ENCODE assay signal across 8 cellular contexts in the genomic region with DNA sequence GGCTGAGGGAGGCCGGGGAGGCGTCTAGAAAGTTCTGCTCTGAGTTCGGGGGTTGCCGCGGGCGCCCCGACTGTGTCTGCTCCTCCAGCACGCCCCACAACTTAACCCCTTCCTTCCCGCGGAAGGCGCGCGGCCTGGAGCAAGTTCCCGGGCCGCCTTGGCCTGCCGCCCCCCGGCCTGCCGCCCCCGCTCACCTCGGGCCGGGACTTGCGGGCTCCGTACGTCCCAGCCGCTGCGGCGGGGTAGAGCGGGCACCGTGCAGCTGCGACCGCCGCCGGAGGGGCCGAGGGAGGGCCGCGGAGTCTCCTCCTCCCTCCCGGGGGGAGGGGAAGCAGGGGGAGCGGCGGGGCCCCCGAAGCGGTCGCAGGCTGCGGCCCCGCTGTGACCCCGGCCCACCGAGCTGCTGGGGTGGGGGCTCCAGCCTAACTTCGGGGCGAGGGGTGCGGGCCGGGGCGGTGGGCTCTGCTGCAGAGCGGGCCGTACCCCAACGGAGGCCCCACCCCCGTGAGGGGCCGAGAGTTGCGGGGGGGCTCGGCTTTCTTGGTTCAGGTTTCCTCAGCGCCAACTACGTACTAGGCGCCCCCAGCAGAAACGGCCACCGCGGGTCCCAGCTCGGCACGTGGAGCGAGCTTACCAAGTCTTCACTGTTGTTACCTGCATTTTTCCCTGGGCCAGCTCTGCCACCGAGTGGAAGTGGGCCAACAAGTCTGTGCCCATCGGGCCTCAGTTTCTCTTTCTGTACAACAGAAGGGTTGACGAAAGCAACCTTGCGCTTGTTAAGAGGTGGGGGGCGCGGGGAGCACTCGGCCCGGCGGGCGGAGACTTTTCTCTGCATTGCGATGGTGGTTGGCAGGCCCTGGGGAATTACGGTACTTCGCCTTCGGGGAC. TPM values are rescaled to one million over a fixed set of nuclear protein-coding genes. Genes with fewer than 3 reads are reported as not detected.
A peak's percentile ranks its signal among the peaks of the same experiment; 100 is the strongest.
DNase-seq lines count a peak whose midpoint lies in the region; ATAC-seq and TF ChIP-seq lines count a peak whose summit lies in the region.

CCDC102A (minus strand) TSS at position 266 of the 888 bp plus-strand sequence. CDS start 7,394 bp downstream, outside the sequence.

- CTCF ChIA-PET in CD8-positive, alpha-beta memory T cell (lab: Charles Lee), result interaction anchor here (0.7 to 2.3 kb wide), 13 partner anchors 9 to 117 kb away, joined by 3 to 12 read pairs (median 4); partner anchors contain the start of genes DOK4 and POLR2C

- no peak for TF ChIP-seq CTCF in VCaP (conservative IDR thresholded peaks at IDR 0.05)

- peak within 1 kb of the TSS; percentile 50 for H2BK120ac ChIP-seq in mesendoderm (ENCODE audit: low read depth, low read length)

- peak within 1 kb of the TSS; percentile 71 for H3K4me3 ChIP-seq in CD8-positive, alpha-beta memory T cell (ENCODE audit: low read length)
- peak within 1 kb of the TSS; percentile 73 for H3K4me3 ChIP-seq in ectodermal cell (ENCODE audit: insufficient read depth, low read depth, low read length)
- H3K4me3 ChIP-seq in mesendoderm (ENCODE audit: low read length), result peak within 1 kb of the TSS; percentile 53
- H3K4me3 ChIP-seq in stomach smooth muscle (ENCODE audit: low read length in 2 of 2), result peak within 1 kb of the TSS; percentile 92 to 95

- DNase-seq in CD8-positive, alpha-beta memory T cell, result peak; percentile 49 to 87 (median 52)
- DNase-seq in mesendoderm (peak; percentile 46), NCI-H187 (lab: John Stamatoyannopoulos, UW) (no peak)

- peaks cover 75% of the 10 kb centered on the region for H3K4me1 ChIP-seq in CD8-positive, alpha-beta memory T cell (ENCODE audit: insufficient read depth, low read length)
- H3K4me1 ChIP-seq in ectodermal cell (ENCODE audit: control insufficient read depth, insufficient read depth, low read length) (peaks cover 30% of the 10 kb centered on the region), mesendoderm (ENCODE audit: control insufficient read depth, low read depth, low read length) (peaks cover 5% of the 10 kb centered on the region), stomach smooth muscle (ENCODE audit: control insufficient read depth, insufficient read depth, low read length) (peaks cover 40% of the 10 kb centered on the region)

- peak within 1 kb of the TSS; percentile 92 for H3K56ac ChIP-seq in mesendoderm (ENCODE audit: low read length)

- no peak within 1 kb of the TSS for H2BK5ac ChIP-seq in mesendoderm (ENCODE audit: low read length)

- peak within 1 kb of the TSS; percentile 98 for H3K18ac ChIP-seq in mesendoderm (ENCODE audit: low read length)

- peaks cover 58 to 83% (median 62%) of the 10 kb centered on the region in 3 donors for H3K4me1 Mint-ChIP-seq in CD8-positive, alpha-beta memory T cell

- H3K4ac ChIP-seq in mesendoderm (ENCODE audit: low read depth, low read length), result peak within 1 kb of the TSS; percentile 83

- peaks cover 0 to 3% (median 0%) of the 10 kb centered on the region in 3 donors for H3K36me3 Mint-ChIP-seq in CD8-positive, alpha-beta memory T cell

- H4K8ac ChIP-seq in mesendoderm (ENCODE audit: low read depth, low read length), result peak within 1 kb of the TSS; percentile 76

- H3K36me3 ChIP-seq in CD8-positive, alpha-beta memory T cell (ENCODE audit: insufficient read depth, low read length), result no peaks in the 10 kb centered on the region
- no peaks in the 10 kb centered on the region for H3K36me3 ChIP-seq in ectodermal cell (ENCODE audit: control insufficient read depth, insufficient read depth, low read length)
- H3K36me3 ChIP-seq in mesendoderm (ENCODE audit: control insufficient read depth, insufficient read depth, low read length), result no peaks in the 10 kb centered on the region
- no peaks in the 10 kb centered on the region for H3K36me3 ChIP-seq in stomach smooth muscle (ENCODE audit: control insufficient read depth in 2 of 2, insufficient read depth in 2 of 2, low read length in 2 of 2)

- H3K9ac ChIP-seq in mesendoderm (ENCODE audit: low read length) (peak within 1 kb of the TSS; percentile 92), stomach smooth muscle (ENCODE audit: low read length in 2 of 2) (peak within 1 kb of the TSS; percentile 79 to 90)

- H4K5ac ChIP-seq in mesendoderm (ENCODE audit: low read length), result no peak within 1 kb of the TSS

- H3K23ac ChIP-seq in mesendoderm (ENCODE audit: low read length), result peak within 1 kb of the TSS; percentile 80

- POLR2A ChIA-PET in CD8-positive, alpha-beta memory T cell (lab: Charles Lee), result interaction anchor here (0.7 to 2.3 kb wide), 7 partner anchors 9 to 593 kb away, joined by 3 to 22 read pairs (median 5); partner anchors contain the start of genes CFAP20, DOK4, POLR2C and USB1

- H2BK15ac ChIP-seq in mesendoderm (replicated peaks; ENCODE audit: low read depth), result no peak within 1 kb of the TSS

- H2AK5ac ChIP-seq in mesendoderm (ENCODE audit: low read length), result no peak within 1 kb of the TSS

- ATAC-seq in GM19452 (IDR thresholded peaks at IDR 0.05; ENCODE audit: unreplicated experiment) (peak; percentile 23), HG03520 (IDR thresholded peaks at IDR 0.05; ENCODE audit: unreplicated experiment) (peak; percentile 18)

- peak within 1 kb of the TSS; percentile 80 to 97 (median 85) for H3K4me3 Mint-ChIP-seq in CD8-positive, alpha-beta memory T cell

- H3K9me3 Mint-ChIP-seq in CD8-positive, alpha-beta memory T cell, result no peaks in the 10 kb centered on the region

- H3K27me3 Mint-ChIP-seq in CD8-positive, alpha-beta memory T cell, result peaks cover 0 to 3% of the 10 kb centered on the region in 2 donors

- H3K9me3 ChIP-seq in CD8-positive, alpha-beta memory T cell (ENCODE audit: low read length), result no peaks in the 10 kb centered on the region
- H3K9me3 ChIP-seq in ectodermal cell (ENCODE audit: control insufficient read depth, low read length) (no peaks in the 10 kb centered on the region), stomach smooth muscle (ENCODE audit: control insufficient read depth in 2 of 2, low read length in 2 of 2) (no peaks in the 10 kb centered on the region)

- 1% methylated on average over 81 of the region's 81 CpGs for WGBS in ectodermal cell, 2 experiments
- no CpG with 5 or more reads among the region's 81 CpGs for WGBS in mesendoderm (ENCODE audit: extremely low coverage, insufficient coverage, low lambda C conversion rate)

- no peaks in the 10 kb centered on the region for H3K79me2 ChIP-seq in mesendoderm (ENCODE audit: control insufficient read depth, insufficient read depth, low read length)

- H3K79me1 ChIP-seq in mesendoderm (ENCODE audit: low read length), result peaks cover 5% of the 10 kb centered on the region

- no peaks in the 10 kb centered on the region for H3K27me3 ChIP-seq in CD8-positive, alpha-beta memory T cell (ENCODE audit: insufficient read depth, low read length, poor library complexity, severe bottlenecking)
- H3K27me3 ChIP-seq in ectodermal cell (ENCODE audit: control insufficient read depth, insufficient read depth, low read length, poor library complexity, severe bottlenecking), result no peaks in the 10 kb centered on the region
- no peaks in the 10 kb centered on the region for H3K27me3 ChIP-seq in mesendoderm (ENCODE audit: insufficient read depth, low read length, poor library complexity)
- no peaks in the 10 kb centered on the region for H3K27me3 ChIP-seq in stomach smooth muscle (ENCODE audit: control insufficient read depth in 1 of 2, insufficient read depth in 2 of 2, low read length in 2 of 2)

- peak within 1 kb of the TSS; percentile 94 for H3K4me2 ChIP-seq in mesendoderm (ENCODE audit: low read length)

- H3K27ac ChIP-seq in CD8-positive, alpha-beta memory T cell (ENCODE audit: low read depth, low read length), result peak within 1 kb of the TSS; percentile 63
- H3K27ac ChIP-seq in VCaP, result peak within 1 kb of the TSS; percentile 82; the same call in 1 of the 2 replicates
- H3K27ac ChIP-seq in ectodermal cell (ENCODE audit: insufficient read depth, low read depth, low read length, poor library complexity, severe bottlenecking), result peak within 1 kb of the TSS; percentile 90
- peak within 1 kb of the TSS; percentile 92 for H3K27ac ChIP-seq in mesendoderm (ENCODE audit: low read depth, low read length)
- peak within 1 kb of the TSS; percentile 64 for H3K27ac ChIP-seq in stomach smooth muscle (ENCODE audit: low read length)

- H3K27ac Mint-ChIP-seq in CD8-positive, alpha-beta memory T cell, result peak within 1 kb of the TSS; percentile 91 to 99 (median 98)

RNA-seq across cellular contexts. Expression of gene CCDC102A, which starts in this region (rescaled TPM):
- 10 to 100 TPM; 27.0 to 28.1 TPM for total RNA-seq in CD8-positive, alpha-beta memory T cell
- polyA plus RNA-seq in CD8-positive, alpha-beta memory T cell, result 22.6 TPM
- 20.5 TPM for polyA plus RNA-seq in ectodermal cell (2013, experiment 1 of 4)
- 17.7 TPM for polyA plus RNA-seq in ectodermal cell (2013, experiment 2 of 4)
- polyA plus RNA-seq in ectodermal cell (2013, experiment 3 of 4), result 14.3 TPM
- 13.1 TPM for polyA plus RNA-seq in ectodermal cell (2013, experiment 4 of 4)
- polyA plus RNA-seq in mesendoderm (2013, experiment 1 of 2), result 2.0 TPM
- 1.8 TPM for polyA plus RNA-seq in mesendoderm (2013, experiment 2 of 2)

Comparison
In these comparisons a context has a peak if more than half of its experiments do, and no peak if none do; other contexts are left out.
1. DNase-seq: peak in CD8-positive, alpha-beta memory T cell (5 of 5) and mesendoderm (single experiment); none in NCI-H187 (0 of 2).
2. Peak in every context shown above with its lines, with median percentiles within 50 percentile points of each other: H3K27ac ChIP-seq and H3K4me3 ChIP-seq.